In genomic region chr5:79682102-79682501, GRCh38 we compare ENCODE assay signal across 7 cellular contexts. TPM values are rescaled to one million over a fixed set of nuclear protein-coding genes. Genes with fewer than 3 reads are reported as not detected.
A peak's percentile ranks its signal among the peaks of the same experiment; 100 is the strongest.
DNase-seq lines count a peak whose midpoint lies in the region; ATAC-seq lines count a peak whose summit lies in the region.
"Not testable (repeated sequence)": the region's sequence is repeated elsewhere in the genome, so short reads cannot be mapped to it uniquely, and the experiment has no call there.

No MANE protein-coding gene starts in this region.

- CTCF ChIA-PET in activated CD8-positive, alpha-beta memory T cell treated with anti-CD3 and anti-CD28 coated beads, Interleukin-2, amount 10 ng/mL, durations not matched to agents 7 days and 5 days (lab: Charles Lee) = interaction anchor here (1.4 kb wide), 1 partner anchor 308 kb away, joined by 3 read pairs; no protein-coding TSS in a partner anchor
- CTCF ChIA-PET in activated naive CD4-positive, alpha-beta T cell treated with anti-CD3 and anti-CD28 coated beads for 36 hours (lab: Charles Lee) = interaction anchor here (0.6 kb wide), 1 partner anchor 44 kb away, joined by 3 read pairs; no protein-coding TSS in a partner anchor

- not testable (repeated sequence) for H3K9me3 Mint-ChIP-seq in T-helper 1 cell treated with Interleukin-12 subunit alpha and Interleukin-12 subunit beta and Interleukin-4 antibody, amounts not matched to agents 30 μg/mL and 1 μg/mL, for 36 hours; activated CD4-positive, alpha-beta T cell treated with anti-CD3 and anti-CD28 coated beads, Interleukin-2, amount 10 ng/mL, durations not matched to agents 24 days and 14 days; activated CD8-positive, alpha-beta memory T cell treated with anti-CD3 and anti-CD28 coated beads, Interleukin-2, amount 10 ng/mL, durations not matched to agents 7 days and 5 days (ENCODE audit: low read depth); activated naive CD4-positive, alpha-beta T cell treated with anti-CD3 and anti-CD28 coated beads for 36 hours; activated naive CD8-positive, alpha-beta T cell treated with anti-CD3 and anti-CD28 coated beads, Interleukin-2, amount 10 ng/mL, durations not matched to agents 7 days and 5 days; immature natural killer cell

- POLR2A ChIA-PET in activated naive CD8-positive, alpha-beta T cell treated with anti-CD3 and anti-CD28 coated beads, Interleukin-2, amount 10 ng/mL, durations not matched to agents 7 days and 5 days (lab: Charles Lee) = not testable (repeated sequence)

- peak overlapping the region; percentile 13 for H3K4me3 Mint-ChIP-seq in T-helper 1 cell treated with Interleukin-12 subunit alpha and Interleukin-12 subunit beta and Interleukin-4 antibody, amounts not matched to agents 30 μg/mL and 1 μg/mL, for 36 hours
- peak overlapping the region; percentile 41 for H3K4me3 Mint-ChIP-seq in activated CD4-positive, alpha-beta T cell treated with anti-CD3 and anti-CD28 coated beads, Interleukin-2, amount 10 ng/mL, durations not matched to agents 24 days and 14 days
- peak overlapping the region; percentile 39 for H3K4me3 Mint-ChIP-seq in activated CD8-positive, alpha-beta memory T cell treated with anti-CD3 and anti-CD28 coated beads, Interleukin-2, amount 10 ng/mL, durations not matched to agents 7 days and 5 days
- not testable (repeated sequence) for H3K4me3 Mint-ChIP-seq in activated naive CD4-positive, alpha-beta T cell treated with anti-CD3 and anti-CD28 coated beads for 36 hours
- peak overlapping the region; percentile 24 for H3K4me3 Mint-ChIP-seq in activated naive CD8-positive, alpha-beta T cell treated with anti-CD3 and anti-CD28 coated beads, Interleukin-2, amount 10 ng/mL, durations not matched to agents 7 days and 5 days
- peak overlapping the region in 4 of 5 donors; percentile 7 to 58 (median 30) for H3K4me3 Mint-ChIP-seq in immature natural killer cell

- peaks cover 20% of the 10 kb centered on the region for H3K4me1 Mint-ChIP-seq in T-helper 1 cell treated with Interleukin-12 subunit alpha and Interleukin-12 subunit beta and Interleukin-4 antibody, amounts not matched to agents 30 μg/mL and 1 μg/mL, for 36 hours (ENCODE audit: low read depth)
- peaks cover 22% of the 10 kb centered on the region for H3K4me1 Mint-ChIP-seq in activated CD4-positive, alpha-beta T cell treated with anti-CD3 and anti-CD28 coated beads, Interleukin-2, amount 10 ng/mL, durations not matched to agents 24 days and 14 days
- peaks cover 20% of the 10 kb centered on the region for H3K4me1 Mint-ChIP-seq in activated CD8-positive, alpha-beta memory T cell treated with anti-CD3 and anti-CD28 coated beads, Interleukin-2, amount 10 ng/mL, durations not matched to agents 7 days and 5 days
- peaks cover 25% of the 10 kb centered on the region for H3K4me1 Mint-ChIP-seq in activated naive CD4-positive, alpha-beta T cell treated with anti-CD3 and anti-CD28 coated beads for 36 hours (ENCODE audit: low read depth)
- H3K4me1 Mint-ChIP-seq in activated naive CD8-positive, alpha-beta T cell treated with anti-CD3 and anti-CD28 coated beads, Interleukin-2, amount 10 ng/mL, durations not matched to agents 7 days and 5 days = peaks cover 16% of the 10 kb centered on the region
- H3K4me1 Mint-ChIP-seq in immature natural killer cell = peaks cover 13 to 37% of the 10 kb centered on the region in 2 donors

- DNase-seq in activated CD4-positive, alpha-beta T cell treated with anti-CD3 and anti-CD28 coated beads, Interleukin-2, amount 10 ng/mL, durations not matched to agents 24 days and 14 days; activated CD8-positive, alpha-beta memory T cell treated with anti-CD3 and anti-CD28 coated beads, Interleukin-2, amount 10 ng/mL, durations not matched to agents 7 days and 5 days; activated naive CD4-positive, alpha-beta T cell treated with anti-CD3 and anti-CD28 coated beads for 36 hours; activated naive CD8-positive, alpha-beta T cell treated with anti-CD3 and anti-CD28 coated beads, Interleukin-2, amount 10 ng/mL, durations not matched to agents 7 days and 5 days; immature natural killer cell: not testable (repeated sequence)

- intact Hi-C loops in activated CD4-positive, alpha-beta T cell treated with anti-CD3 and anti-CD28 coated beads, Interleukin-2, amount 10 ng/mL, durations not matched to agents 24 days and 14 days (cut with micrococcal nuclease); activated naive CD4-positive, alpha-beta T cell treated with anti-CD3 and anti-CD28 coated beads for 36 hours (cut with micrococcal nuclease): not testable (repeated sequence)

- peak; percentile 45 for ATAC-seq in GM21786 (IDR thresholded peaks at IDR 0.05; ENCODE audit: unreplicated experiment)
- ATAC-seq in activated CD8-positive, alpha-beta memory T cell treated with anti-CD3 and anti-CD28 coated beads, Interleukin-2, amount 10 ng/mL, durations not matched to agents 7 days and 5 days = peak; percentile 36
- ATAC-seq in activated naive CD8-positive, alpha-beta T cell treated with anti-CD3 and anti-CD28 coated beads, Interleukin-2, amount 10 ng/mL, durations not matched to agents 7 days and 5 days (ENCODE audit: low read depth) = not testable (repeated sequence)

- H3K27ac Mint-ChIP-seq in T-helper 1 cell treated with Interleukin-12 subunit alpha and Interleukin-12 subunit beta and Interleukin-4 antibody, amounts not matched to agents 30 μg/mL and 1 μg/mL, for 36 hours = not testable (repeated sequence)
- peak overlapping the region; percentile 51 for H3K27ac Mint-ChIP-seq in activated CD4-positive, alpha-beta T cell treated with anti-CD3 and anti-CD28 coated beads, Interleukin-2, amount 10 ng/mL, durations not matched to agents 24 days and 14 days
- H3K27ac Mint-ChIP-seq in activated CD8-positive, alpha-beta memory T cell treated with anti-CD3 and anti-CD28 coated beads, Interleukin-2, amount 10 ng/mL, durations not matched to agents 7 days and 5 days = peak overlapping the region; percentile 77
- H3K27ac Mint-ChIP-seq in activated naive CD4-positive, alpha-beta T cell treated with anti-CD3 and anti-CD28 coated beads for 36 hours = peak overlapping the region; percentile 2
- H3K27ac Mint-ChIP-seq in activated naive CD8-positive, alpha-beta T cell treated with anti-CD3 and anti-CD28 coated beads, Interleukin-2, amount 10 ng/mL, durations not matched to agents 7 days and 5 days = peak overlapping the region; percentile 37
- H3K27ac Mint-ChIP-seq in immature natural killer cell = peak overlapping the region in 5 of 6 donors; percentile 8 to 84 (median 69)

- H3K36me3 Mint-ChIP-seq in T-helper 1 cell treated with Interleukin-12 subunit alpha and Interleukin-12 subunit beta and Interleukin-4 antibody, amounts not matched to agents 30 μg/mL and 1 μg/mL, for 36 hours (ENCODE audit: low read depth) = peaks cover 33% of the 10 kb centered on the region
- H3K36me3 Mint-ChIP-seq in activated CD4-positive, alpha-beta T cell treated with anti-CD3 and anti-CD28 coated beads, Interleukin-2, amount 10 ng/mL, durations not matched to agents 24 days and 14 days (ENCODE audit: low read depth) = peaks cover 48% of the 10 kb centered on the region
- peaks cover 56% of the 10 kb centered on the region for H3K36me3 Mint-ChIP-seq in activated CD8-positive, alpha-beta memory T cell treated with anti-CD3 and anti-CD28 coated beads, Interleukin-2, amount 10 ng/mL, durations not matched to agents 7 days and 5 days
- H3K36me3 Mint-ChIP-seq in activated naive CD4-positive, alpha-beta T cell treated with anti-CD3 and anti-CD28 coated beads for 36 hours (ENCODE audit: low read depth) = peaks cover 39% of the 10 kb centered on the region
- H3K36me3 Mint-ChIP-seq in activated naive CD8-positive, alpha-beta T cell treated with anti-CD3 and anti-CD28 coated beads, Interleukin-2, amount 10 ng/mL, durations not matched to agents 7 days and 5 days = peaks cover 43% of the 10 kb centered on the region
- peaks cover 25 to 53% (median 28%) of the 10 kb centered on the region in 3 donors for H3K36me3 Mint-ChIP-seq in immature natural killer cell

- H3K27me3 Mint-ChIP-seq in T-helper 1 cell treated with Interleukin-12 subunit alpha and Interleukin-12 subunit beta and Interleukin-4 antibody, amounts not matched to agents 30 μg/mL and 1 μg/mL, for 36 hours (ENCODE audit: low read depth); activated CD4-positive, alpha-beta T cell treated with anti-CD3 and anti-CD28 coated beads, Interleukin-2, amount 10 ng/mL, durations not matched to agents 24 days and 14 days; activated CD8-positive, alpha-beta memory T cell treated with anti-CD3 and anti-CD28 coated beads, Interleukin-2, amount 10 ng/mL, durations not matched to agents 7 days and 5 days; activated naive CD4-positive, alpha-beta T cell treated with anti-CD3 and anti-CD28 coated beads for 36 hours (ENCODE audit: low read depth); activated naive CD8-positive, alpha-beta T cell treated with anti-CD3 and anti-CD28 coated beads, Interleukin-2, amount 10 ng/mL, durations not matched to agents 7 days and 5 days; immature natural killer cell (ENCODE audit: low read depth in 3 of 3): not testable (repeated sequence)

RNA-seq across cellular contexts. Expression of gene CMYA5, which starts 7.5 kb away (rescaled TPM):
- total RNA-seq in activated CD4-positive, alpha-beta T cell treated with anti-CD3 and anti-CD28 coated beads, Interleukin-2, amount 10 ng/mL, durations not matched to agents 24 days and 14 days = 0.12 and 0.14 TPM in 2 replicates
- total RNA-seq in activated CD8-positive, alpha-beta memory T cell treated with anti-CD3 and anti-CD28 coated beads, Interleukin-2, amount 10 ng/mL, durations not matched to agents 7 days and 5 days = under 1 TPM; 0.12 to 0.21 TPM
- total RNA-seq in activated naive CD4-positive, alpha-beta T cell treated with anti-CD3 and anti-CD28 coated beads for 36 hours = under 1 TPM; 0.05 to 0.07 TPM
- total RNA-seq in activated naive CD8-positive, alpha-beta T cell treated with anti-CD3 and anti-CD28 coated beads, Interleukin-2, amount 10 ng/mL, durations not matched to agents 7 days and 5 days = under 1 TPM; 0.22 to 0.28 TPM
- not detected for polyA plus RNA-seq in immature natural killer cell
